ENCODE assay signal across 28 cellular contexts in genomic region chr15:80873568-80873967, GRCh38.
DNase-seq lines count a peak whose midpoint lies in the region; ATAC-seq, FAIRE-seq and TF ChIP-seq lines count a peak whose summit lies in the region.
"Had no signal": no experiment of that assay in that cellular context is flagged by ENCODE, and none has a peak within 500 bp of the region (broad histone marks: within the 10 kb centered on the region; RNA-seq: fewer than 3 reads in every experiment).

No MANE protein-coding gene starts in this region.

- ATAC-seq in GM21381 (IDR thresholded peaks at IDR 0.05; ENCODE audit: unreplicated experiment): no peak
- ATAC-seq: GM12878, GM23338 had no signal

- H3K18ac ChIP-seq in mesenchymal stem cell (ENCODE audit: low read depth in 1 of 2, low read length in 2 of 2): peak overlapping the region in 1 of 2 experiments; percentile 6

- no peak overlapping the region for H2BK15ac ChIP-seq in mesenchymal stem cell (ENCODE audit: low read depth, poor library complexity, severe bottlenecking)

- intact Hi-C loops in posterior cingulate gyrus (cut with DNase I) (no loop called here), adrenal gland (cut with DNase I) (no loop called here)

- DNase-seq in HFFc6: no peak
- DNase-seq in bronchial epithelial cell (ENCODE audit: low read depth): no peak
- no peak for DNase-seq in mesenchymal stem cell
- DNase-seq in posterior cingulate gyrus: peak in 7 of 10 donors; percentile 17 to 85 (median 40)
- no peak for DNase-seq in ureter (ENCODE audit: low spot score)
- no peak for DNase-seq in adrenal gland
- DNase-seq: AML-193; C1 segment of cervical spinal cord; Caco-2; CD4-positive, alpha-beta memory T cell; DMS 273 treated with DMSO at 0.1 percent for 48 hours; DMS79; EL; GDM1; HCEC 1CT; IMR-90; KG1; MG63; NCI-H2029; NCI-H2227 treated with DMSO at 0.1 percent for 48 hours; NCI-H510A; NCI-H69; SHP77 had no signal

- H3K27ac ChIP-seq in mesenchymal stem cell (ENCODE audit: low read length, poor library complexity, severe bottlenecking): no peak overlapping the region
- H3K27ac ChIP-seq in adrenal gland: no peak overlapping the region
- H3K27ac ChIP-seq: A549, RWPE1 had no signal

- no peak overlapping the region for H3K4me2 ChIP-seq in mesenchymal stem cell (ENCODE audit: low read length, poor library complexity, severe bottlenecking)
- H3K4me2 ChIP-seq: A549, GM23338 had no signal

- H3K4me1 Mint-ChIP-seq in HFFc6 (ENCODE audit: low read depth): peaks cover 19% of the 10 kb centered on the region
- H3K4me1 Mint-ChIP-seq: CD4-positive, alpha-beta memory T cell had no signal

- H3K36me3 ChIP-seq in bronchial epithelial cell (ENCODE audit: control insufficient read depth, insufficient read depth, low read length) (no peaks in the 10 kb centered on the region), mesenchymal stem cell (ENCODE audit: control insufficient read depth in 1 of 2, insufficient read depth in 2 of 2, low read depth in 1 of 2, low read length in 2 of 2) (peaks cover 3 to 98% of the 10 kb centered on the region in 2 experiments), adrenal gland (replicated peaks in 1 of 2) (no peaks in the 10 kb centered on the region)
- H3K36me3 ChIP-seq: MG63 had no signal

- no peak for TF ChIP-seq CTCF in HFFc6 (IDR thresholded peaks at IDR 0.05)
- TF ChIP-seq CTCF in bronchial epithelial cell (IDR thresholded peaks at IDR 0.05; ENCODE audit: insufficient read depth, low read length, severe bottlenecking): no peak
- TF ChIP-seq CTCF in adrenal gland (IDR thresholded peaks at IDR 0.05): no peak

- no peak overlapping the region for H2AK5ac ChIP-seq in mesenchymal stem cell (ENCODE audit: low read length, severe bottlenecking)

- peaks cover 14% of the 10 kb centered on the region for H3K27me3 Mint-ChIP-seq in HFFc6 (ENCODE audit: insufficient read depth)

- H3K9ac ChIP-seq in mesenchymal stem cell (ENCODE audit: low read length): no peak overlapping the region

- peak; percentile 66 for FAIRE-seq in bronchial epithelial cell (lab: Jason Lieb, UNC)
- FAIRE-seq: A549, GM12878 had no signal

- no peak overlapping the region for H3K4me3 ChIP-seq in bronchial epithelial cell (ENCODE audit: low read depth, low read length)
- no peak overlapping the region for H3K4me3 ChIP-seq in mesenchymal stem cell (ENCODE audit: insufficient read depth in 1 of 2, low read depth in 1 of 2, low read length in 2 of 2)
- no peak overlapping the region for H3K4me3 ChIP-seq in adrenal gland
- H3K4me3 ChIP-seq: A549, GM12878, GM23338, MG63 had no signal

- 92% methylated on average over 6 of the region's 6 CpGs for WGBS in mesenchymal stem cell
- WGBS in adrenal gland, 4 donors: 32 to 57% (median 50%) methylated on average over 3 to 6 of the region's 6 CpGs

- H2AFZ ChIP-seq in mesenchymal stem cell (ENCODE audit: low read depth, low read length): no peak overlapping the region
- H2AFZ ChIP-seq: GM23338 had no signal

- H3K9me3 Mint-ChIP-seq in HFFc6: no peaks in the 10 kb centered on the region
- H3K9me3 Mint-ChIP-seq: GM23338 had no signal

- H3K23ac ChIP-seq in mesenchymal stem cell (ENCODE audit: low read length in 2 of 2): no peak overlapping the region

- no peak overlapping the region for H2BK5ac ChIP-seq in mesenchymal stem cell (ENCODE audit: low read depth, low read length, poor library complexity, severe bottlenecking)

- H2BK120ac ChIP-seq in mesenchymal stem cell (ENCODE audit: low read depth, low read length): no peak overlapping the region

- H3K4me1 ChIP-seq in mesenchymal stem cell (ENCODE audit: control insufficient read depth, insufficient read depth, low read depth, low read length) (no peaks in the 10 kb centered on the region), adrenal gland (replicated peaks in 1 of 2) (no peaks in the 10 kb centered on the region)
- H3K4me1 ChIP-seq: A549, Caco-2 had no signal

- peaks cover 5% of the 10 kb centered on the region; the same call in 1 of the 2 replicates for H3K36me3 Mint-ChIP-seq in HFFc6 (ENCODE audit: low read depth)

- peak overlapping the region in 1 of 2 experiments; percentile 15 for H2BK12ac ChIP-seq in mesenchymal stem cell (ENCODE audit: low read length in 2 of 2)

- 0 out of 2 replicates have a peak overlapping the region, but pooled peaks have one; percentile 11 for H3K27ac Mint-ChIP-seq in HFFc6
- H3K27ac Mint-ChIP-seq: GM23338 had no signal

- H3K9me3 ChIP-seq in mesenchymal stem cell (ENCODE audit: control insufficient read depth, low read length) (no peaks in the 10 kb centered on the region), adrenal gland (replicated peaks in 1 of 3) (no peaks in the 10 kb centered on the region)
- H3K9me3 ChIP-seq: A549, Caco-2, MG63 had no signal

- H3K27me3 ChIP-seq in bronchial epithelial cell (ENCODE audit: control insufficient read depth, insufficient read depth, low read length): no peaks in the 10 kb centered on the region
- peaks cover 0 to 9% of the 10 kb centered on the region in 2 experiments for H3K27me3 ChIP-seq in mesenchymal stem cell (ENCODE audit: control insufficient read depth in 1 of 2, insufficient read depth in 1 of 2, low read length in 2 of 2)
- H3K27me3 ChIP-seq in adrenal gland: no peaks in the 10 kb centered on the region
- H3K27me3 ChIP-seq: MG63 had no signal

- no peak overlapping the region for H4K8ac ChIP-seq in mesenchymal stem cell (ENCODE audit: low read length)

- H3K4me3 Mint-ChIP-seq in HFFc6: no peak overlapping the region
- H3K4me3 Mint-ChIP-seq: CD4-positive, alpha-beta memory T cell; GM23338 had no signal

- H3K4ac ChIP-seq in mesenchymal stem cell (ENCODE audit: low read depth in 1 of 2, low read length in 2 of 2): no peak overlapping the region

- H3K14ac ChIP-seq in mesenchymal stem cell (ENCODE audit: low read length in 2 of 2): no peak overlapping the region

- H3K79me1 ChIP-seq in mesenchymal stem cell (replicated peaks; ENCODE audit: low read length, poor library complexity, severe bottlenecking): no peaks in the 10 kb centered on the region

- H4K91ac ChIP-seq in mesenchymal stem cell (ENCODE audit: low read length): peak overlapping the region; percentile 45

- TF ChIP-seq POLR2A in adrenal gland (IDR thresholded peaks at IDR 0.05): no peak

Comparison
In these comparisons a context has a peak if more than half of its experiments do, and no peak if none do; other contexts are left out.
1. DNase-seq: peak in posterior cingulate gyrus (7 of 10); none in HFFc6 (single experiment), bronchial epithelial cell (single experiment), mesenchymal stem cell (single experiment), ureter (single experiment) and adrenal gland (0 of 7).